In genomic region chr5:5135957-5136676, GRCh38 we compare ENCODE assay signal across 22 cellular contexts. TPM values are rescaled to one million over a fixed set of nuclear protein-coding genes. Genes with fewer than 3 reads are reported as not detected.
DNase-seq lines count a peak whose midpoint lies in the region; ATAC-seq and TF ChIP-seq lines count a peak whose summit lies in the region.
"Had no signal": no experiment of that assay in that cellular context is flagged by ENCODE, and none has a peak within 500 bp of the region (broad histone marks: within the 10 kb centered on the region; RNA-seq: fewer than 3 reads in every experiment).

No MANE protein-coding gene starts in this region.

- peaks cover 25% of the 10 kb centered on the region for H3K27me3 ChIP-seq in RWPE2 (ENCODE audit: insufficient read depth, poor library complexity, severe bottlenecking)
- H3K27me3 ChIP-seq in CD8-positive, alpha-beta memory T cell (ENCODE audit: insufficient read depth, low read length, poor library complexity, severe bottlenecking) = peaks cover 1% of the 10 kb centered on the region

- H3K4me3 Mint-ChIP-seq in HFFc6 = no peak overlapping the region
- H3K4me3 Mint-ChIP-seq in CD8-positive, alpha-beta memory T cell = no peak overlapping the region
- H3K4me3 Mint-ChIP-seq: activated CD4-positive, alpha-beta memory T cell treated with anti-CD3 and anti-CD28 coated beads for 36 hours; natural killer cell; stimulated activated effector memory CD8-positive, alpha-beta T cell treated with anti-CD3 and anti-CD28 coated beads, Interleukin-12 subunit alpha, Interleukin-12 subunit beta, amount 100 ng/mL, for 72 hours; T-helper 1 cell treated with Interleukin-12 subunit alpha and Interleukin-12 subunit beta and Interleukin-4 antibody, amounts not matched to agents 30 μg/mL and 1 μg/mL, for 36 hours had no signal

- H3K27ac Mint-ChIP-seq in HFFc6 = no peak overlapping the region
- no peak overlapping the region for H3K27ac Mint-ChIP-seq in CD8-positive, alpha-beta memory T cell
- H3K27ac Mint-ChIP-seq: activated CD4-positive, alpha-beta memory T cell treated with anti-CD3 and anti-CD28 coated beads for 36 hours; natural killer cell; stimulated activated effector memory CD8-positive, alpha-beta T cell treated with anti-CD3 and anti-CD28 coated beads, Interleukin-12 subunit alpha, Interleukin-12 subunit beta, amount 100 ng/mL, for 72 hours; T-helper 1 cell treated with Interleukin-12 subunit alpha and Interleukin-12 subunit beta and Interleukin-4 antibody, amounts not matched to agents 30 μg/mL and 1 μg/mL, for 36 hours had no signal

- no peaks in the 10 kb centered on the region for H3K4me1 ChIP-seq in RWPE2 (ENCODE audit: insufficient read depth, poor library complexity, severe bottlenecking)
- H3K4me1 ChIP-seq in CD8-positive, alpha-beta memory T cell (ENCODE audit: insufficient read depth, low read length) = peaks cover 1% of the 10 kb centered on the region
- H3K4me1 ChIP-seq: foreskin keratinocyte had no signal

- TF ChIP-seq CTCF in AG10803 (conservative IDR thresholded peaks at IDR 0.05; ENCODE audit: low read length) (no peak), HFFc6 (IDR thresholded peaks at IDR 0.05) (no peak), RWPE2 (IDR thresholded peaks at IDR 0.05; ENCODE audit: poor library complexity, severe bottlenecking) (no peak)

- H3K27ac ChIP-seq in RWPE2 (ENCODE audit: poor library complexity, severe bottlenecking) = no peak overlapping the region
- H3K27ac ChIP-seq in CD8-positive, alpha-beta memory T cell (ENCODE audit: low read depth, low read length) = no peak overlapping the region
- H3K27ac ChIP-seq: C4-2B, foreskin keratinocyte, WERI-Rb-1 had no signal

- ATAC-seq in RWPE2 (ENCODE audit: low read depth) (peak; percentile 22; the same call in 1 of the 3 replicates), left lobe of liver (peak; percentile 88), GM18511 (IDR thresholded peaks at IDR 0.05; ENCODE audit: unreplicated experiment) (no peak)
- ATAC-seq: foreskin keratinocyte; natural killer cell; stimulated activated effector memory CD8-positive, alpha-beta T cell treated with anti-CD3 and anti-CD28 coated beads, Interleukin-12 subunit alpha, Interleukin-12 subunit beta, amount 100 ng/mL, for 72 hours had no signal

- H3K27me3 Mint-ChIP-seq in HFFc6 (ENCODE audit: insufficient read depth) = peaks cover 9% of the 10 kb centered on the region
- peaks cover 4 to 11% of the 10 kb centered on the region in 2 donors for H3K27me3 Mint-ChIP-seq in CD8-positive, alpha-beta memory T cell

- H3K36me3 Mint-ChIP-seq in HFFc6 (ENCODE audit: low read depth) = no peaks in the 10 kb centered on the region
- no peaks in the 10 kb centered on the region for H3K36me3 Mint-ChIP-seq in CD8-positive, alpha-beta memory T cell
- H3K36me3 Mint-ChIP-seq: activated CD4-positive, alpha-beta memory T cell treated with anti-CD3 and anti-CD28 coated beads for 36 hours; natural killer cell; stimulated activated effector memory CD8-positive, alpha-beta T cell treated with anti-CD3 and anti-CD28 coated beads, Interleukin-12 subunit alpha, Interleukin-12 subunit beta, amount 100 ng/mL, for 72 hours had no signal

- peaks cover 12% of the 10 kb centered on the region; the same call in 1 of the 2 replicates for H3K4me1 Mint-ChIP-seq in HFFc6 (ENCODE audit: low read depth)
- peaks cover 4 to 8% (median 5%) of the 10 kb centered on the region in 3 donors for H3K4me1 Mint-ChIP-seq in CD8-positive, alpha-beta memory T cell

- H3K9me3 Mint-ChIP-seq in HFFc6 = peaks cover 5% of the 10 kb centered on the region; the same call in 1 of the 2 replicates
- peaks cover 0 to 4% (median 0%) of the 10 kb centered on the region in 5 donors for H3K9me3 Mint-ChIP-seq in CD8-positive, alpha-beta memory T cell
- H3K9me3 Mint-ChIP-seq: activated CD4-positive, alpha-beta memory T cell treated with anti-CD3 and anti-CD28 coated beads for 36 hours; natural killer cell; stimulated activated effector memory CD8-positive, alpha-beta T cell treated with anti-CD3 and anti-CD28 coated beads, Interleukin-12 subunit alpha, Interleukin-12 subunit beta, amount 100 ng/mL, for 72 hours had no signal

- CTCF ChIA-PET in CD8-positive, alpha-beta memory T cell (lab: Charles Lee) = no interaction called here

- H3K4me3 ChIP-seq in AG10803 (ENCODE audit: low read length) (no peak overlapping the region), RWPE2 (ENCODE audit: severe bottlenecking) (no peak overlapping the region)
- H3K4me3 ChIP-seq in CD8-positive, alpha-beta memory T cell (ENCODE audit: low read length) = no peak overlapping the region

- H3K36me3 ChIP-seq in RWPE2 (ENCODE audit: low read depth) = no peaks in the 10 kb centered on the region
- no peaks in the 10 kb centered on the region for H3K36me3 ChIP-seq in CD8-positive, alpha-beta memory T cell (ENCODE audit: insufficient read depth, low read length)
- H3K36me3 ChIP-seq: WERI-Rb-1 had no signal

- DNase-seq in AG10803 (ENCODE audit: low read depth) (peak; percentile 1), HFFc6 (peak; percentile 26), RWPE2 (ENCODE audit: low spot score) (no peak), left lobe of liver (ENCODE audit: low spot score) (no peak), middle frontal gyrus (ENCODE audit: extremely low spot score, low spot score) (no peak)
- no peak for DNase-seq in activated CD4-positive, CD25-positive, alpha-beta regulatory T cell treated with anti-CD3 and anti-CD28 coated beads, Interleukin-2, amount 50 U/mL, for 72 hours
- no peak for DNase-seq in CD8-positive, alpha-beta memory T cell
- DNase-seq: ACHN; activated CD4-positive, alpha-beta memory T cell treated with anti-CD3 and anti-CD28 coated beads for 36 hours; activated gamma-delta T cell; activated T-cell treated with anti-CD3 and anti-CD28 coated beads for 4 hours; foreskin keratinocyte; natural killer cell; NCI-H1417 treated with DMSO at 0.1 percent for 48 hours; NCI-H69; posterior cingulate gyrus; WERI-Rb-1 had no signal

- POLR2A ChIA-PET in CD8-positive, alpha-beta memory T cell (lab: Charles Lee) = no interaction called here

- no peaks in the 10 kb centered on the region for H3K9me3 ChIP-seq in RWPE2 (ENCODE audit: severe bottlenecking)
- no peaks in the 10 kb centered on the region for H3K9me3 ChIP-seq in CD8-positive, alpha-beta memory T cell (ENCODE audit: low read length)

RNA-seq across cellular contexts. Expression of gene ADAMTS16, which starts 4.0 kb away (rescaled TPM):
- under 1 TPM in 5 of 6 experiments, not detected in 1; 0.26 to 0.70 (median 0.50) TPM for total RNA-seq in HFFc6 (2021; fragmentation: NEBNext Ultra II Directional; extraction: Animal tissue kit (Norgen Biotek cat#: 25700))
- total RNA-seq in left lobe of liver = not detected
- not detected for total RNA-seq in CD8-positive, alpha-beta memory T cell
- polyA plus RNA-seq in CD8-positive, alpha-beta memory T cell = not detected
- total RNA-seq: activated CD4-positive, alpha-beta memory T cell treated with anti-CD3 and anti-CD28 coated beads for 36 hours; dermis microvascular lymphatic vessel endothelial cell; foreskin keratinocyte; natural killer cell had no signal
- polyA plus RNA-seq: foreskin keratinocyte had no signal

Comparison
In these comparisons a context has a peak if more than half of its experiments do, and no peak if none do; other contexts are left out.
1. DNase-seq: peak in AG10803 (single experiment) and HFFc6 (single experiment); none in RWPE2 (single experiment), left lobe of liver (single experiment), activated CD4-positive, CD25-positive, alpha-beta regulatory T cell treated with anti-CD3 and anti-CD28 coated beads, Interleukin-2, amount 50 U/mL, for 72 hours (single experiment), CD8-positive, alpha-beta memory T cell (0 of 5) and middle frontal gyrus (single experiment).